Comparison of ENCODE assay signal across 1 cellular context in genomic region chr16:81888520-81889394, GRCh38.
A peak's percentile ranks its signal among the peaks of the same experiment; 100 is the strongest.
TF ChIP-seq lines count a peak whose summit lies in the region.

No MANE protein-coding gene starts in this region.

TF ChIP-seq in HepG2, 621 proteins besides CTCF, POLR2A, EP300 and RAD21 (continued from another document and continues in another):
- TF ChIP-seq KLF6 (CRISPR knock-in tag; IDR thresholded peaks at IDR 0.05) (0 out of 2 replicates have a peak, but pooled peaks have one; percentile 26), SALL1 (CRISPR knock-in tag; IDR thresholded peaks at IDR 0.05) (peak; percentile 94), REL (CRISPR knock-in tag; conservative IDR thresholded peaks at IDR 0.05) (peak; percentile 65; the same call in 1 of the 2 replicates), XBP1 (CRISPR knock-in tag; IDR thresholded peaks at IDR 0.05) (no peak), HOXA5 (CRISPR knock-in tag; IDR thresholded peaks at IDR 0.05) (peak; percentile 95), MNT (IDR thresholded peaks at IDR 0.05) (peak; percentile 78), KDM6A (CRISPR knock-in tag; IDR thresholded peaks at IDR 0.05; ENCODE audit: low read depth) (peak; percentile 54), SMYD3 (CRISPR knock-in tag; IDR thresholded peaks at IDR 0.05) (peak; percentile 30; the same call in 1 of the 2 replicates), SAP130 (CRISPR knock-in tag; IDR thresholded peaks at IDR 0.05; ENCODE audit: low read depth) (peak; percentile 56), SMARCC2 (IDR thresholded peaks at IDR 0.05) (no peak), ZNF33A (CRISPR knock-in tag; IDR thresholded peaks at IDR 0.05; ENCODE audit: borderline replicate concordance) (peak; percentile 43; the same call in 1 of the 2 replicates), MIXL1 (CRISPR knock-in tag; IDR thresholded peaks at IDR 0.05) (0 out of 2 replicates have a peak, but pooled peaks have one; percentile 16), ZNF337 (CRISPR knock-in tag; IDR thresholded peaks at IDR 0.05; ENCODE audit: borderline replicate concordance, low read depth) (no peak; the same call in 1 of the 2 replicates), GATAD2A (CRISPR knock-in tag; IDR thresholded peaks at IDR 0.05) (peak; percentile 82), FOSL2 (CRISPR knock-in tag; IDR thresholded peaks at IDR 0.05) (peak; percentile 83), MLX (CRISPR knock-in tag; IDR thresholded peaks at IDR 0.05) (peak; percentile 86), ERF (CRISPR knock-in tag; IDR thresholded peaks at IDR 0.05) (no peak), ZMYM3 (CRISPR knock-in tag; IDR thresholded peaks at IDR 0.05) (peak; percentile 48; the same call in 1 of the 2 replicates), ZNF883 (CRISPR knock-in tag; IDR thresholded peaks at IDR 0.05; ENCODE audit: not compliant biosample characterization) (peak; percentile 41), ZFP37 (CRISPR knock-in tag; IDR thresholded peaks at IDR 0.05; ENCODE audit: borderline replicate concordance) (peak; percentile 93), ZNF44 (CRISPR knock-in tag; IDR thresholded peaks at IDR 0.05) (no peak), GPBP1L1 (CRISPR knock-in tag; IDR thresholded peaks at IDR 0.05) (no peak), ZNF503 (CRISPR knock-in tag; IDR thresholded peaks at IDR 0.05) (0 out of 2 replicates have a peak, but pooled peaks have one; percentile 47), ZNF512 (CRISPR knock-in tag; IDR thresholded peaks at IDR 0.05) (no peak), SNRNP70 (IDR thresholded peaks at IDR 0.05; ENCODE audit: low read depth, low read length) (no peak), RXRB (CRISPR knock-in tag; IDR thresholded peaks at IDR 0.05; ENCODE audit: borderline replicate concordance) (peak; percentile 56; the same call in 1 of the 2 replicates), SP5 (CRISPR knock-in tag; IDR thresholded peaks at IDR 0.05; ENCODE audit: borderline replicate concordance, low read depth) (peak; percentile 94), ZNF230 (CRISPR knock-in tag; IDR thresholded peaks at IDR 0.05) (0 out of 2 replicates have a peak, but pooled peaks have one; percentile 59), REST (IDR thresholded peaks at IDR 0.05; ENCODE audit: borderline replicate concordance in 1 of 2, low read depth in 1 of 2, low read length in 2 of 2) (no peak), ARID5B (CRISPR knock-in tag; IDR thresholded peaks at IDR 0.05) (peak; percentile 83), TGIF2 (CRISPR knock-in tag; IDR thresholded peaks at IDR 0.05) (0 out of 2 replicates have a peak, but pooled peaks have one; percentile 36), ATF3 (CRISPR knock-in tag; IDR thresholded peaks at IDR 0.05) (0 out of 2 replicates have a peak, but pooled peaks have one; percentile 13), ASH2L (IDR thresholded peaks at IDR 0.05; ENCODE audit: insufficient read length, low read depth, low read length) (peak; percentile 75), ZNF788 (CRISPR knock-in tag; IDR thresholded peaks at IDR 0.05; ENCODE audit: borderline replicate concordance) (no peak; the same call in 1 of the 2 replicates), TBX3 (IDR thresholded peaks at IDR 0.05; ENCODE audit: borderline replicate concordance) (peak; percentile 61; the same call in 1 of the 2 replicates), RARA (CRISPR knock-in tag; IDR thresholded peaks at IDR 0.05) (peak; percentile 68), LBX2 (CRISPR knock-in tag; IDR thresholded peaks at IDR 0.05; ENCODE audit: borderline replicate concordance) (0 out of 2 replicates have a peak, but pooled peaks have one; percentile 49), ZNF431 (CRISPR knock-in tag; IDR thresholded peaks at IDR 0.05; ENCODE audit: borderline replicate concordance, low read depth) (0 out of 2 replicates have a peak, but pooled peaks have one; percentile 18), TARDBP (CRISPR knock-in tag; IDR thresholded peaks at IDR 0.05) (peak; percentile 42; the same call in 1 of the 2 replicates)
